Comparison of ENCODE assay signal across 23 cellular contexts in genomic region chr1:27238032-27238431, GRCh38.
"Had no signal": no experiment of that assay in that cellular context is flagged by ENCODE, and none has a peak within 500 bp of the region (broad histone marks: within the 10 kb centered on the region; RNA-seq: fewer than 3 reads in every experiment).

No MANE protein-coding gene starts in this region.

- H3K9me3 ChIP-seq: breast epithelium, gastroesophageal sphincter, right lobe of liver, tibial artery had no signal

- H3K9me3 Mint-ChIP-seq: activated naive CD8-positive, alpha-beta T cell treated with anti-CD3 and anti-CD28 coated beads for 36 hours; activated T-cell treated with anti-CD3 and anti-CD28 coated beads, Interleukin-2, amount 50 U/mL, for 24 hours; activated T-helper 2 cell treated with anti-CD3 and anti-CD28 coated beads, Interferon-gamma antibody, Interleukin-2, Interleukin-4, amounts not matched to agents 10 μg/mL and 5 μg/mL and 100 μg/mL, durations not matched to agents 14 hours and 24 hours and 36 hours; central memory CD8-positive, alpha-beta T cell; stimulated activated naive CD8-positive, alpha-beta T cell treated with anti-CD3 and anti-CD28 coated beads, Interleukin-15, amount 100 ng/mL, for 72 hours had no signal

- H3K27me3 Mint-ChIP-seq: activated naive CD8-positive, alpha-beta T cell treated with anti-CD3 and anti-CD28 coated beads for 36 hours; activated T-cell treated with anti-CD3 and anti-CD28 coated beads, Interleukin-2, amount 50 U/mL, for 24 hours; central memory CD8-positive, alpha-beta T cell; stimulated activated naive CD8-positive, alpha-beta T cell treated with anti-CD3 and anti-CD28 coated beads, Interleukin-15, amount 100 ng/mL, for 72 hours had no signal

- H3K4me3 Mint-ChIP-seq: activated naive CD8-positive, alpha-beta T cell treated with anti-CD3 and anti-CD28 coated beads for 36 hours; activated T-cell treated with anti-CD3 and anti-CD28 coated beads, Interleukin-2, amount 50 U/mL, for 24 hours; central memory CD8-positive, alpha-beta T cell; stimulated activated naive CD8-positive, alpha-beta T cell treated with anti-CD3 and anti-CD28 coated beads, Interleukin-15, amount 100 ng/mL, for 72 hours had no signal

- H3K27ac Mint-ChIP-seq: activated naive CD8-positive, alpha-beta T cell treated with anti-CD3 and anti-CD28 coated beads for 36 hours; activated T-cell treated with anti-CD3 and anti-CD28 coated beads, Interleukin-2, amount 50 U/mL, for 24 hours; activated T-helper 2 cell treated with anti-CD3 and anti-CD28 coated beads, Interferon-gamma antibody, Interleukin-2, Interleukin-4, amounts not matched to agents 10 μg/mL and 5 μg/mL and 100 μg/mL, durations not matched to agents 14 hours and 24 hours and 36 hours; stimulated activated naive CD8-positive, alpha-beta T cell treated with anti-CD3 and anti-CD28 coated beads, Interleukin-15, amount 100 ng/mL, for 72 hours had no signal

- ATAC-seq: gastroesophageal sphincter; left colon; right lobe of liver; stimulated activated naive CD8-positive, alpha-beta T cell treated with anti-CD3 and anti-CD28 coated beads, Interleukin-15, amount 100 ng/mL, for 72 hours had no signal

- H3K4me3 ChIP-seq: breast epithelium, dorsolateral prefrontal cortex, gastroesophageal sphincter, right lobe of liver, skin epidermis, tibial artery had no signal

- H3K36me3 ChIP-seq: breast epithelium, right lobe of liver, WERI-Rb-1 had no signal

- H3K36me3 Mint-ChIP-seq: activated naive CD8-positive, alpha-beta T cell treated with anti-CD3 and anti-CD28 coated beads for 36 hours had no signal

- H3K27ac ChIP-seq: breast epithelium, dorsolateral prefrontal cortex, gastroesophageal sphincter, right lobe of liver, skin epidermis, tibial artery, WERI-Rb-1 had no signal

- H3K27me3 ChIP-seq: breast epithelium, dorsolateral prefrontal cortex, gastroesophageal sphincter, right lobe of liver, tibial artery had no signal

- FAIRE-seq: colon, keratinocyte, TTC549, urothelium cell line had no signal

- DNase-seq: activated naive CD4-positive, alpha-beta T cell; activated naive CD8-positive, alpha-beta T cell treated with anti-CD3 and anti-CD28 coated beads for 36 hours; activated T-cell treated with anti-CD3 and anti-CD28 coated beads, Interleukin-2, amount 50 U/mL, for 24 hours; amniotic stem cell; dorsolateral prefrontal cortex; head of caudate nucleus; left colon; mesenchymal stem cell; nucleus accumbens; right lobe of liver; stimulated activated CD4-positive, alpha-beta T cell treated with anti-CD3 and anti-CD28 coated beads, Interleukin-1b, Interleukin-23, amount 100 ng/mL, for 48 hours; stimulated activated naive CD8-positive, alpha-beta T cell treated with anti-CD3 and anti-CD28 coated beads, Interleukin-15, amount 100 ng/mL, for 72 hours; tibial artery; WERI-Rb-1 had no signal
